Comparison of ENCODE assay signal across 13 cellular contexts in genomic region chr2:627340-627709, GRCh38. TPM values are rescaled to one million over a fixed set of nuclear protein-coding genes. Genes with fewer than 3 reads are reported as not detected.
DNase-seq lines count a peak whose midpoint lies in the region; ATAC-seq and TF ChIP-seq lines count a peak whose summit lies in the region.
"Had no signal": no experiment of that assay in that cellular context is flagged by ENCODE, and none has a peak within 500 bp of the region (broad histone marks: within the 10 kb centered on the region; RNA-seq: fewer than 3 reads in every experiment).

No MANE protein-coding gene starts in this region.

- no peak overlapping the region for H3K4me3 ChIP-seq in coronary artery
- H3K4me3 ChIP-seq: GM12878 had no signal

- no peaks in the 10 kb centered on the region for H3K36me3 Mint-ChIP-seq in activated CD8-positive, alpha-beta memory T cell treated with anti-CD3 and anti-CD28 coated beads, Interleukin-2, amount 10 ng/mL, durations not matched to agents 7 days and 5 days
- peaks cover 4% of the 10 kb centered on the region for H3K36me3 Mint-ChIP-seq in type B pancreatic cell
- H3K36me3 Mint-ChIP-seq: CD4-positive, alpha-beta memory T cell had no signal

- no peak for ATAC-seq in activated CD8-positive, alpha-beta memory T cell treated with anti-CD3 and anti-CD28 coated beads, Interleukin-2, amount 10 ng/mL, durations not matched to agents 7 days and 5 days
- ATAC-seq: GM12878 had no signal

- H3K4me1 Mint-ChIP-seq in activated CD8-positive, alpha-beta memory T cell treated with anti-CD3 and anti-CD28 coated beads, Interleukin-2, amount 10 ng/mL, durations not matched to agents 7 days and 5 days: no peaks in the 10 kb centered on the region
- H3K4me1 Mint-ChIP-seq in type B pancreatic cell (ENCODE audit: unreplicated experiment): peaks cover 12% of the 10 kb centered on the region
- H3K4me1 Mint-ChIP-seq: CD4-positive, alpha-beta memory T cell had no signal

- CTCF ChIA-PET in activated CD8-positive, alpha-beta memory T cell treated with anti-CD3 and anti-CD28 coated beads, Interleukin-2, amount 10 ng/mL, durations not matched to agents 7 days and 5 days (lab: Charles Lee): no interaction called here

- H3K27ac Mint-ChIP-seq in activated CD8-positive, alpha-beta memory T cell treated with anti-CD3 and anti-CD28 coated beads, Interleukin-2, amount 10 ng/mL, durations not matched to agents 7 days and 5 days: no peak overlapping the region
- no peak overlapping the region for H3K27ac Mint-ChIP-seq in type B pancreatic cell
- H3K27ac Mint-ChIP-seq: CD4-positive, alpha-beta memory T cell had no signal

- TF ChIP-seq CTCF in coronary artery (IDR thresholded peaks at IDR 0.05) (no peak), type B pancreatic cell (conservative IDR thresholded peaks at IDR 0.05) (no peak)

- H3K4me3 Mint-ChIP-seq in activated CD8-positive, alpha-beta memory T cell treated with anti-CD3 and anti-CD28 coated beads, Interleukin-2, amount 10 ng/mL, durations not matched to agents 7 days and 5 days: no peak overlapping the region
- no peak overlapping the region for H3K4me3 Mint-ChIP-seq in type B pancreatic cell
- H3K4me3 Mint-ChIP-seq: CD4-positive, alpha-beta memory T cell had no signal

- H3K27me3 Mint-ChIP-seq in activated CD8-positive, alpha-beta memory T cell treated with anti-CD3 and anti-CD28 coated beads, Interleukin-2, amount 10 ng/mL, durations not matched to agents 7 days and 5 days: peaks cover 4% of the 10 kb centered on the region
- peaks cover 9% of the 10 kb centered on the region for H3K27me3 Mint-ChIP-seq in type B pancreatic cell

- no peak overlapping the region for H3K27ac ChIP-seq in coronary artery
- H3K27ac ChIP-seq: C4-2B, HL-60 had no signal

- H3K9me3 Mint-ChIP-seq in activated CD8-positive, alpha-beta memory T cell treated with anti-CD3 and anti-CD28 coated beads, Interleukin-2, amount 10 ng/mL, durations not matched to agents 7 days and 5 days (ENCODE audit: low read depth): peaks cover 2% of the 10 kb centered on the region
- no peaks in the 10 kb centered on the region for H3K9me3 Mint-ChIP-seq in type B pancreatic cell

- peak; percentile 21 for DNase-seq in activated CD8-positive, alpha-beta memory T cell treated with anti-CD3 and anti-CD28 coated beads, Interleukin-2, amount 10 ng/mL, durations not matched to agents 7 days and 5 days
- no peak for DNase-seq in activated CD8-positive, alpha-beta memory T cell treated with anti-CD3 and anti-CD28 coated beads, Interleukin-2, amount 50 U/mL, for 48 hours
- peak; percentile 47 for DNase-seq in coronary artery (ENCODE audit: low spot score)
- DNase-seq in islet precursor cell: peak; percentile 13
- DNase-seq in NAMALWA (ENCODE audit: low spot score): no peak
- DNase-seq in type B pancreatic cell (ENCODE audit: extremely low spot score, unreplicated experiment): no peak
- no peak for DNase-seq in hippocampal formation (lab: John Stamatoyannopoulos, UW)
- DNase-seq: BE2C; CD4-positive, alpha-beta memory T cell; DMS79 had no signal

RNA-seq across cellular contexts. Expression of gene TMEM18, which starts 49.9 kb away (rescaled TPM):
- 10 to 100 TPM; 22.1 to 25.6 TPM for total RNA-seq in activated CD8-positive, alpha-beta memory T cell treated with anti-CD3 and anti-CD28 coated beads, Interleukin-2, amount 10 ng/mL, durations not matched to agents 7 days and 5 days
- total RNA-seq in type B pancreatic cell (ENCODE audit: low replicate concordance): 22.8 and 27.4 TPM in 2 replicates

Comparison
In these comparisons a context has a peak if more than half of its experiments do, and no peak if none do; other contexts are left out.
1. DNase-seq: peak in activated CD8-positive, alpha-beta memory T cell treated with anti-CD3 and anti-CD28 coated beads, Interleukin-2, amount 10 ng/mL, durations not matched to agents 7 days and 5 days (single experiment), coronary artery (single experiment) and islet precursor cell (single experiment); none in activated CD8-positive, alpha-beta memory T cell treated with anti-CD3 and anti-CD28 coated beads, Interleukin-2, amount 50 U/mL, for 48 hours (single experiment), NAMALWA (single experiment), type B pancreatic cell (single experiment) and hippocampal formation (0 of 2).